20 cellular contexts compared by ENCODE assay signal in the genomic region with DNA sequence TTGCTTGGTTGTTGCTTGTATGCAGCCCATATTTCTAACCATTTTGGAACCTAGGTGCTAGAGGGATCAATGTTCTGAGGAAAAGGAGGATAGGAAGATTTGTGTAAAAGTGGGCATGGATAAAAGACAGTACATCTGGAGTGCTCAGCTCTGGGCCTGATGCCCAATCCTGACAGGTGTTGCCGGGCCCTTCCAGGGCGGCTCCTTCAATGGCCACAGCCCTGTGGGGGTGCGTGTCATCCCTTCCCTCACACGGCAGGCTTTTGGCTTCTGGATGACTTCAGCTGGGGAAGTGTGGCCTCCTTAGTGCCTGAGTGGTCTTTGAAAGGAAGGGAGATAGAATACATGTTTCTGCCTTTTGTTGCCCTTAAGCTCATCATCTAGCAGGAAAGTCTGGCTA. TPM values are rescaled to one million over a fixed set of nuclear protein-coding genes. Genes with fewer than 3 reads are reported as not detected.
DNase-seq lines count a peak whose midpoint lies in the region; ATAC-seq lines count a peak whose summit lies in the region.
"Had no signal": no experiment of that assay in that cellular context is flagged by ENCODE, and none has a peak within 500 bp of the region (broad histone marks: within the 10 kb centered on the region; RNA-seq: fewer than 3 reads in every experiment).

No MANE protein-coding gene starts in this region.

- H3K9me3 Mint-ChIP-seq in CD4-positive, alpha-beta memory T cell = no peaks in the 10 kb centered on the region
- H3K9me3 Mint-ChIP-seq in central memory CD8-positive, alpha-beta T cell = no peaks in the 10 kb centered on the region

- H3K9me3 ChIP-seq in CD4-positive, alpha-beta memory T cell (ENCODE audit: control insufficient read depth in 1 of 2, low read length in 2 of 2) = no peaks in the 10 kb centered on the region

- H3K36me3 Mint-ChIP-seq in CD4-positive, alpha-beta memory T cell = peaks cover 65 to 69% of the 10 kb centered on the region in 2 donors
- H3K36me3 Mint-ChIP-seq in central memory CD8-positive, alpha-beta T cell (ENCODE audit: insufficient read depth) = peaks cover 31% of the 10 kb centered on the region

- H3K27ac ChIP-seq in CD4-positive, alpha-beta memory T cell (ENCODE audit: low read depth, low read length) = no peak overlapping the region
- H3K27ac ChIP-seq: C4-2B, HL-60 had no signal

- no peaks in the 10 kb centered on the region for H3K4me1 ChIP-seq in CD4-positive, alpha-beta memory T cell (ENCODE audit: insufficient read depth, low read length)

- no peak overlapping the region for H3K4me3 ChIP-seq in CD4-positive, alpha-beta memory T cell (ENCODE audit: low read length in 2 of 2)
- H3K4me3 ChIP-seq: GM12878, K562 had no signal

- no peak for ATAC-seq in central memory CD8-positive, alpha-beta T cell (replicated peaks; ENCODE audit: extremely low read depth, poor library complexity, severe bottlenecking)
- ATAC-seq: GM12878, HepG2, K562 had no signal

- POLR2A ChIA-PET in CD4-positive, alpha-beta memory T cell (lab: Charles Lee; ENCODE audit: partially characterized antibody) = no interaction called here

- no peak overlapping the region for H3K4me3 Mint-ChIP-seq in CD4-positive, alpha-beta memory T cell
- H3K4me3 Mint-ChIP-seq in central memory CD8-positive, alpha-beta T cell = no peak overlapping the region

- H3K4me1 Mint-ChIP-seq in CD4-positive, alpha-beta memory T cell = no peaks in the 10 kb centered on the region
- peaks cover 12% of the 10 kb centered on the region for H3K4me1 Mint-ChIP-seq in central memory CD8-positive, alpha-beta T cell

- intact Hi-C loops in CD4-positive, alpha-beta memory T cell (cut with micrococcal nuclease) = no loop called here

- CTCF ChIA-PET in CD4-positive, alpha-beta memory T cell (lab: Charles Lee; ENCODE audit: partially characterized antibody) = interaction anchor here (0.6 to 1.3 kb wide), 2 partner anchors 62 to 272 kb away, joined by 3 to 4 read pairs; no protein-coding TSS in a partner anchor

- peak overlapping the region in 5 of 7 donors; percentile 10 to 80 (median 38) for H3K27ac Mint-ChIP-seq in CD4-positive, alpha-beta memory T cell
- H3K27ac Mint-ChIP-seq in central memory CD8-positive, alpha-beta T cell (ENCODE audit: low read depth) = peak overlapping the region; percentile 74

- peaks cover 48% of the 10 kb centered on the region for H3K36me3 ChIP-seq in CD4-positive, alpha-beta memory T cell (ENCODE audit: insufficient read depth, low read length)

- H3K27me3 ChIP-seq in CD4-positive, alpha-beta memory T cell (ENCODE audit: insufficient read depth, low read length) = no peaks in the 10 kb centered on the region

- DNase-seq in NCI-H1105 treated with DMSO at 0.1 percent for 48 hours (lab: John Stamatoyannopoulos, UW) (peak; percentile 1), NCI-H1105 (lab: John Stamatoyannopoulos, UW) (no peak), NCI-H2029 (lab: John Stamatoyannopoulos, UW) (peak; percentile 70), GF-D8 (lab: John Stamatoyannopoulos, UW) (no peak), retina (no peak), A172 (ENCODE audit: low spot score) (no peak)
- no peak for DNase-seq in CD4-positive, alpha-beta memory T cell
- no peak for DNase-seq in central memory CD8-positive, alpha-beta T cell (ENCODE audit: low spot score in 2 of 2)
- DNase-seq: H7, MM.1S, NCI-H1048, NCI-H446, NCI-H526, SHP77, SW 1271 had no signal

- H3K27me3 Mint-ChIP-seq in CD4-positive, alpha-beta memory T cell = no peaks in the 10 kb centered on the region
- H3K27me3 Mint-ChIP-seq in central memory CD8-positive, alpha-beta T cell = no peaks in the 10 kb centered on the region

RNA-seq across cellular contexts. Expression of a gene that starts 47.2 kb away (rescaled TPM):
- 10 to 100 TPM; 47.0 to 48.3 TPM for total RNA-seq in CD4-positive, alpha-beta memory T cell
- polyA plus RNA-seq in CD4-positive, alpha-beta memory T cell = 10 to 100 TPM; 12.1 to 37.5 TPM
- total RNA-seq in A172 (2014; rRNA removed; shearing (Covaris generic)) = 18.1 and 20.5 TPM in 2 replicates

Comparison
In these comparisons a context has a peak if more than half of its experiments do, and no peak if none do; other contexts are left out.
1. DNase-seq: peak in NCI-H1105 treated with DMSO at 0.1 percent for 48 hours (single experiment) and NCI-H2029 (single experiment); none in NCI-H1105 (single experiment), CD4-positive, alpha-beta memory T cell (0 of 5), central memory CD8-positive, alpha-beta T cell (0 of 2), GF-D8 (single experiment), retina (single experiment) and A172 (single experiment).